Comparison of ENCODE assay signal across 1 cellular context in genomic region chrX:74293343-74293946, GRCh38.
A peak's percentile ranks its signal among the peaks of the same experiment; 100 is the strongest.
TF ChIP-seq lines count a peak whose summit lies in the region.

No MANE protein-coding gene starts in this region.

TF ChIP-seq in H1, 55 proteins besides CTCF, POLR2A, EP300 and RAD21 (continued from another document):
- TF ChIP-seq TBP (IDR thresholded peaks at IDR 0.05; ENCODE audit: low read depth, low read length) (no peak), CTBP2 (IDR thresholded peaks at IDR 0.05; ENCODE audit: borderline replicate concordance, insufficient read depth, insufficient read length, low read length) (no peak), TAF7 (optimal IDR thresholded peaks at IDR 0.05; ENCODE audit: borderline replicate concordance, low read depth, low read length) (no peak), CBX8 (IDR thresholded peaks at IDR 0.05; ENCODE audit: borderline replicate concordance, low read depth, low read length) (no peak), TAF1 (IDR thresholded peaks at IDR 0.05; ENCODE audit: low read depth, low read length) (peak; percentile 59), SP2 (IDR thresholded peaks at IDR 0.05; ENCODE audit: low read length) (no peak), NANOG (IDR thresholded peaks at IDR 0.05; ENCODE audit: insufficient read depth, low read depth, low read length, poor library complexity, severe bottlenecking) (no peak), RBBP5 (IDR thresholded peaks at IDR 0.05; ENCODE audit: borderline replicate concordance, low read depth, low read length) (no peak), POLR2AphosphoS5 (IDR thresholded peaks at IDR 0.05; ENCODE audit: low read depth, low read length) (peak; percentile 75)
TF ChIP-seq in H1: peak in this region for 4.
